15 cellular contexts compared by ENCODE assay signal in the genomic region with DNA sequence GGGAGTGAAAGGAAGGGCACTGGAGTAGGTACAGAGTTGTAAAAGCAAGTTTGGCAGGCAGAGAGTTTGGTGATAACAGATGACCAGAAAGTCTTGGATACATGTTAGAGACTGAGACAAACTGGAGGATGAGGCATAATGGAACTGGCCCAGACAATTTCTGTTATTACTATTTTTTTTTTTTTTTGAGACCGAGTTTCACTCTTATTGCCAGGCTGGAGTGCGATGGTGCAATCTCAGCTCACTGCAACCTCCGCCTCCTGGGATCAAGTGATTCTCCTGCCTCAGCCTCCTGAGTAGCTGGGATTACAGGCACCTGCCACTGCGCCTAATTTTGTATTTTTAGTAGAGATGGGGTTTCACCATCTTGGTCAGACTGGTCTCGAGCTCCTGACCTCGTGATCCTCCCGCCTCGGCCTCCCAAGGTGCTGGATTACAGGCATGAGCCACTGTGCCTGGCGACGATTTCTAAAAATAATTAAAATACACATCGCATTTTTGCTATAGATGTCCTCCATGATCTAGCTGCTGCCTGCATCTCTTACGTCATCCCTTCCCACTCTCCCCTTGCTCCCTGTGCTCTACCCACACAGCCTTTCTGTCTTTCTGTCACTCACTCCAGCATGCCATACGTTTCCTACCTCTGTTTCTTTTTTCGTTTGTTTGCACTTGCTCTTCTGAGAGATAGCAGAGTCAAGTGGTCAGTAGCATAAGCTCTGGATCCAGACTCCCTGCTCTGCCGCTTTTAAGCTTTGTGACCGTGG. TPM values are rescaled to one million over a fixed set of nuclear protein-coding genes. Genes with fewer than 3 reads are reported as not detected.
"Had no signal": no experiment of that assay in that cellular context is flagged by ENCODE, and none has a peak within 500 bp of the region (broad histone marks: within the 10 kb centered on the region; RNA-seq: fewer than 3 reads in every experiment).

No MANE protein-coding gene starts in this region.

- H3K27ac Mint-ChIP-seq: activated CD8-positive, alpha-beta memory T cell treated with anti-CD3 and anti-CD28 coated beads, Interleukin-2, amount 10 ng/mL, durations not matched to agents 7 days and 5 days; activated naive CD8-positive, alpha-beta T cell; naive thymus-derived CD4-positive, alpha-beta T cell had no signal

- H3K4me3 Mint-ChIP-seq: activated CD8-positive, alpha-beta memory T cell treated with anti-CD3 and anti-CD28 coated beads, Interleukin-2, amount 10 ng/mL, durations not matched to agents 7 days and 5 days; activated naive CD8-positive, alpha-beta T cell; naive thymus-derived CD4-positive, alpha-beta T cell had no signal

- H3K27me3 ChIP-seq: tibial nerve had no signal

- H3K27ac ChIP-seq: lower lobe of right lung had no signal

- H3K4me2 ChIP-seq: smooth muscle cell had no signal

- DNase-seq: activated CD4-positive, alpha-beta T cell treated with anti-CD3 and anti-CD28 coated beads, Interleukin-2, amount 50 U/mL, for 48 hours; activated CD8-positive, alpha-beta memory T cell treated with anti-CD3 and anti-CD28 coated beads, Interleukin-2, amount 10 ng/mL, durations not matched to agents 7 days and 5 days; activated gamma-delta T cell; activated T-cell treated with anti-CD3 and anti-CD28 coated beads, Interleukin-2, amount 50 U/mL, for 48 hours; amygdala; foreskin melanocyte; lower lobe of right lung had no signal

- ATAC-seq: activated CD8-positive, alpha-beta memory T cell treated with anti-CD3 and anti-CD28 coated beads, Interleukin-2, amount 10 ng/mL, durations not matched to agents 7 days and 5 days; lower lobe of right lung; naive thymus-derived CD4-positive, alpha-beta T cell had no signal

- H3K4me3 ChIP-seq: lower lobe of right lung, smooth muscle cell, tibial nerve had no signal

- H3K9me3 ChIP-seq: lower lobe of right lung, tibial nerve had no signal

RNA-seq across cellular contexts. Expression of gene SLC26A8, which starts 26.7 kb away (rescaled TPM):
- total RNA-seq: activated CD8-positive, alpha-beta memory T cell treated with anti-CD3 and anti-CD28 coated beads, Interleukin-2, amount 10 ng/mL, durations not matched to agents 7 days and 5 days; dermis microvascular lymphatic vessel endothelial cell; kidney epithelial cell; smooth muscle cell; T-helper 2 cell treated with Interferon-gamma antibody and Interleukin-4, amounts not matched to agents 100 ng/mL and 5 ng/mL, for 36 hours had no signal
- polyA plus RNA-seq: naive thymus-derived CD4-positive, alpha-beta T cell; right cardiac atrium had no signal
